In the genomic region with DNA sequence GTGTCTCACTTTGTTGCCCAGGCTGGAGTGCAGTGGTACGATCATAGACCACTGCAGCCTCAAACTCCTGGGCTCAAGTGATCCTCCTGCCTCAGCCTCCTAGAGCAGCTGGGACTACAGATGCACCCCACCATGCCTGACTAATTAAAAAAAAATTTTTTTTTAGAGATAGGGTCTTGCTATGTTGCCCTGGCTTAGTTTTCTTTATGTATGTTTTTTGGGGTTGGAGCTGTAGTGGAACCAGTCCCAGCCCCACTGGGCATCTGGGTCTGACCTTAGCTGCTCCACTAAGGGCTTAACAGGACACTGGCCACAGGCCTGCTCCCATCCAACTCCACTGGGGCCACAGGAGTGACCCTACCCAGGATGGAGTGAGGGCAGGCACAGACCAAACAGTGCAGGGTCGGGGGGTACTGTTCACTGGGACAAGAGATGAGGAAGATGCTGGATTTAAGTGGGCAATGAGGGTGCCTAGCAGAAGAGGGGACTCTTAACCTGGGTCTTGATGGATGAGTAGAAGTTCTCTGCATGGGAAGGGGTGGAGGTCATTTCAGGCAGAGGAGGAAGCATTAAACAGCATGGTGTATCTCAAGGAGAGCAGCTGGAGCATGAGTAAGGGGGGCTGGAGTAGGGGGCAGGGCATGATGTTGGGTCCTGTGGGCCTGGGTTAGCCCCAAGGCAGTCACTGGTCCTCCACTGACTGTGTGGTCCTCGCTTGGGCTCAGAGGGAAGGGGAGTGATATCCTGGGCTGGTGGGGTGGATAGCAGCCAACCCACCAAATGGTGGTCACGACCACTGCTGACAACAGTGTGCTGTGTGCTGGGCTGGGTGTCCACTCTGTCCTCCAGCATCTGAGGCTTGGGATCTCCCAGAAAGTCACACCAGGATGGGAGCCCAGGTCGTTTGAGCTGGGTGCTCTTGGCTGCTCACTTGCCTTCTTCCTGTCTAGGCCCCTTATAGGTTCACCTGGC, we compare ENCODE assay signal across 1 cellular context.
TF ChIP-seq lines count a peak whose summit lies in the region.

No MANE protein-coding gene starts in this region.

TF ChIP-seq in endothelial cell of umbilical vein, 7 proteins besides CTCF, POLR2A, EP300 and RAD21:
- TF ChIP-seq POLR2AphosphoS5 (IDR thresholded peaks at IDR 0.05; ENCODE audit: insufficient read depth, low read depth, low read length) (no peak), EZH2 (IDR thresholded peaks at IDR 0.05; ENCODE audit: borderline replicate concordance, low read depth, low read length, severe bottlenecking) (no peak), MYC (IDR thresholded peaks at IDR 0.05; ENCODE audit: low read depth, low read length) (no peak), JUN (IDR thresholded peaks at IDR 0.05; ENCODE audit: borderline replicate concordance, insufficient read depth, insufficient read length, low read depth) (no peak), FOS (IDR thresholded peaks at IDR 0.05; ENCODE audit: borderline replicate concordance, insufficient read depth, low read length) (no peak), GATA2 (IDR thresholded peaks at IDR 0.05; ENCODE audit: insufficient read depth, insufficient read length, low read depth, low read length) (no peak)
- TF ChIP-seq, protein P1, sequence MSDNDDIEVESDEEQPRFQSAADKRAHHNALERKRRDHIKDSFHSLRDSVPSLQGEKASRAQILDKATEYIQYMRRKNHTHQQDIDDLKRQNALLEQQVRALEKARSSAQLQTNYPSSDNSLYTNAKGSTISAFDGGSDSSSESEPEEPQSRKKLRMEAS (IDR thresholded peaks at IDR 0.05; ENCODE audit: insufficient read depth, insufficient read length), result no peak
